In genomic region chr20:32031007-32031958, GRCh38 we compare ENCODE assay signal across 8 cellular contexts.
DNase-seq lines count a peak whose midpoint lies in the region; ATAC-seq and TF ChIP-seq lines count a peak whose summit lies in the region.

No MANE protein-coding gene starts in this region.

- CTCF ChIA-PET in HEK293 (lab: Yijun Ruan, JAX) = interaction anchor here (0.6 to 8.9 kb wide), 38 partner anchors 8 to 752 kb away, joined by 3 to 128 read pairs (median 4); partner anchors contain the start of genes FOXS1 and PDRG1

- POLR2A ChIA-PET in HEK293 (lab: Yijun Ruan, JAX) = no interaction called here

- no peak overlapping the region for H3K27ac ChIP-seq in HEK293 (ENCODE audit: extremely low read depth, low read depth, low read length)

- H3K4me3 ChIP-seq in HEK293 (ENCODE audit: low read depth, low read length) (no peak overlapping the region; the same call in 1 of the 2 replicates), choroid plexus epithelial cell (ENCODE audit: low read depth, low read length) (peak overlapping the region; percentile 32)

- DNase-seq in AML-193 (lab: John Stamatoyannopoulos, UW) = peak; percentile 41 to 56
- peak; percentile 49 for DNase-seq in NCI-H510A (lab: John Stamatoyannopoulos, UW)
- peak; percentile 66 for DNase-seq in activated CD4-positive, CD25-positive, alpha-beta regulatory T cell treated with anti-CD3 and anti-CD28 coated beads, Interleukin-2, amount 50 U/mL, for 72 hours
- peak; percentile 71 for DNase-seq in choroid plexus epithelial cell (ENCODE audit: low read depth)
- DNase-seq in kidney tubule cell (ENCODE audit: low spot score) = peak; percentile 90
- DNase-seq in stimulated activated CD4-positive, alpha-beta T cell treated with anti-CD3 and anti-CD28 coated beads, Interleukin-1b, Interleukin-23, amount 100 ng/mL, for 48 hours = peak; percentile 37

- H3K36me3 ChIP-seq in HEK293 (ENCODE audit: control insufficient read depth in 2 of 2, insufficient read depth in 1 of 2, low read length in 2 of 2) = no peaks in the 10 kb centered on the region

- ATAC-seq in HG03196 (IDR thresholded peaks at IDR 0.05; ENCODE audit: unreplicated experiment) = no peak

- H3K9me3 ChIP-seq in HEK293 (ENCODE audit: control insufficient read depth, insufficient read depth, low read depth, low read length) = no peaks in the 10 kb centered on the region

- TF ChIP-seq CTCF in HEK293 (tag by site-specific recombination; IDR thresholded peaks at IDR 0.05) (peak; percentile 88; the same call in 1 of the 2 replicates), choroid plexus epithelial cell (conservative IDR thresholded peaks at IDR 0.05; ENCODE audit: low read depth, low read length) (peak; percentile 84)

- H3K4me1 ChIP-seq in HEK293 (ENCODE audit: control insufficient read depth, insufficient read depth, low read length) = no peaks in the 10 kb centered on the region

TF ChIP-seq in HEK293, 187 proteins besides CTCF, POLR2A, EP300 and RAD21:
- no peak for TF ChIP-seq INSM2 (tag by site-specific recombination; IDR thresholded peaks at IDR 0.05)
- TF ChIP-seq ZNF600 (tag by site-specific recombination; IDR thresholded peaks at IDR 0.05) = peak; percentile 88
- peak; percentile 80 for TF ChIP-seq ZBTB20 (tag by site-specific recombination; IDR thresholded peaks at IDR 0.05)
- no peak for TF ChIP-seq ZNF132 (tag by site-specific recombination; IDR thresholded peaks at IDR 0.05; ENCODE audit: borderline replicate concordance)
- 0 out of 2 replicates have a peak, but pooled peaks have one; percentile 21 for TF ChIP-seq SP2 (tag by site-specific recombination; IDR thresholded peaks at IDR 0.05)
- 0 out of 2 replicates have a peak, but pooled peaks have one; percentile 18 for TF ChIP-seq ZNF629 (tag by site-specific recombination; IDR thresholded peaks at IDR 0.05)
- peak; percentile 93 for TF ChIP-seq IKZF3 (tag by site-specific recombination; IDR thresholded peaks at IDR 0.05)
- TF ChIP-seq SCRT2 (tag by site-specific recombination; IDR thresholded peaks at IDR 0.05) = peak; percentile 76
- peak; percentile 52 for TF ChIP-seq ZBTB8A (tag by site-specific recombination; IDR thresholded peaks at IDR 0.05)
- 0 out of 2 replicates have a peak, but pooled peaks have one; percentile 39 for TF ChIP-seq KLF8 (tag by site-specific recombination; IDR thresholded peaks at IDR 0.05)
- TF ChIP-seq ZFP69B (tag by site-specific recombination; IDR thresholded peaks at IDR 0.05) = 0 out of 2 replicates have a peak, but pooled peaks have one; percentile 21
- TF ChIP-seq KLF9 (tag by site-specific recombination; IDR thresholded peaks at IDR 0.05; ENCODE audit: low read depth) = peak; percentile 41; the same call in 1 of the 2 replicates
- peak; percentile 92 for TF ChIP-seq ZNF654 (tag by site-specific recombination; IDR thresholded peaks at IDR 0.05; ENCODE audit: low read depth)
- peak; percentile 32 for TF ChIP-seq ZIC2 (tag by site-specific recombination; IDR thresholded peaks at IDR 0.05)
- TF ChIP-seq, protein P1, sequence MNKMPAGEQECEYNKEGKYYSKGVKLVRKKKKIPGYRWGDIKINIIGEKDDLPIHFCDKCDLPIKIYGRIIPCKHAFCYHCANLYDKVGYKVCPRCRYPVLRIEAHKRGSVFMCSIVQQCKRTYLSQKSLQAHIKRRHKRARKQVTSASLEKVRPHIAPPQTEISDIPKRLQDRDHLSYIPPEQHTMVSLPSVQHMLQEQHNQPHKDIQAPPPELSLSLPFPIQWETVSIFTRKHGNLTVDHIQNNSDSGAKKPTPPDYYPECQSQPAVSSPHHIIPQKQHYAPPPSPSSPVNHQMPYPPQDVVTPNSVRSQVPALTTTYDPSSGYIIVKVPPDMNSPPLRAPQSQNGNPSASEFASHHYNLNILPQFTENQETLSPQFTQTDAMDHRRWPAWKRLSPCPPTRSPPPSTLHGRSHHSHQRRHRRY (tag by site-specific recombination; IDR thresholded peaks at IDR 0.05) = no peak
- peak; percentile 45; the same call in 1 of the 2 replicates for TF ChIP-seq ZNF394 (tag by site-specific recombination; IDR thresholded peaks at IDR 0.05; ENCODE audit: borderline replicate concordance)
- peak; percentile 48; the same call in 1 of the 2 replicates for TF ChIP-seq ZBTB48 (tag by site-specific recombination; IDR thresholded peaks at IDR 0.05)
- TF ChIP-seq SP7 (tag by site-specific recombination; IDR thresholded peaks at IDR 0.05) = peak; percentile 38; the same call in 1 of the 2 replicates
- TF ChIP-seq KLF10 (tag by site-specific recombination; IDR thresholded peaks at IDR 0.05) = peak; percentile 68
- 0 out of 2 replicates have a peak, but pooled peaks have one; percentile 17 for TF ChIP-seq ZSCAN30 (tag by site-specific recombination; IDR thresholded peaks at IDR 0.05)
- peak; percentile 79 for TF ChIP-seq ZNF76 (tag by site-specific recombination; IDR thresholded peaks at IDR 0.05; ENCODE audit: borderline replicate concordance, low read depth)
- TF ChIP-seq GLIS2 (tag by site-specific recombination; IDR thresholded peaks at IDR 0.05) = peak; percentile 53
- peak; percentile 72 for TF ChIP-seq ZBTB17 (tag by site-specific recombination; IDR thresholded peaks at IDR 0.05)
- 0 out of 2 replicates have a peak, but pooled peaks have one; percentile 37 for TF ChIP-seq ZEB2 (tag by site-specific recombination; IDR thresholded peaks at IDR 0.05)
- TF ChIP-seq, protein P2, sequence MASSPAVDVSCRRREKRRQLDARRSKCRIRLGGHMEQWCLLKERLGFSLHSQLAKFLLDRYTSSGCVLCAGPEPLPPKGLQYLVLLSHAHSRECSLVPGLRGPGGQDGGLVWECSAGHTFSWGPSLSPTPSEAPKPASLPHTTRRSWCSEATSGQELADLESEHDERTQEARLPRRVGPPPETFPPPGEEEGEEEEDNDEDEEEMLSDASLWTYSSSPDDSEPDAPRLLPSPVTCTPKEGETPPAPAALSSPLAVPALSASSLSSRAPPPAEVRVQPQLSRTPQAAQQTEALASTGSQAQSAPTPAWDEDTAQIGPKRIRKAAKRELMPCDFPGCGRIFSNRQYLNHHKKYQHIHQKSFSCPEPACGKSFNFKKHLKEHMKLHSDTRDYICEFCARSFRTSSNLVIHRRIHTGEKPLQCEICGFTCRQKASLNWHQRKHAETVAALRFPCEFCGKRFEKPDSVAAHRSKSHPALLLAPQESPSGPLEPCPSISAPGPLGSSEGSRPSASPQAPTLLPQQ (tag by site-specific recombination; IDR thresholded peaks at IDR 0.05) = 0 out of 2 replicates have a peak, but pooled peaks have one; percentile 59
- TF ChIP-seq, protein P3, sequence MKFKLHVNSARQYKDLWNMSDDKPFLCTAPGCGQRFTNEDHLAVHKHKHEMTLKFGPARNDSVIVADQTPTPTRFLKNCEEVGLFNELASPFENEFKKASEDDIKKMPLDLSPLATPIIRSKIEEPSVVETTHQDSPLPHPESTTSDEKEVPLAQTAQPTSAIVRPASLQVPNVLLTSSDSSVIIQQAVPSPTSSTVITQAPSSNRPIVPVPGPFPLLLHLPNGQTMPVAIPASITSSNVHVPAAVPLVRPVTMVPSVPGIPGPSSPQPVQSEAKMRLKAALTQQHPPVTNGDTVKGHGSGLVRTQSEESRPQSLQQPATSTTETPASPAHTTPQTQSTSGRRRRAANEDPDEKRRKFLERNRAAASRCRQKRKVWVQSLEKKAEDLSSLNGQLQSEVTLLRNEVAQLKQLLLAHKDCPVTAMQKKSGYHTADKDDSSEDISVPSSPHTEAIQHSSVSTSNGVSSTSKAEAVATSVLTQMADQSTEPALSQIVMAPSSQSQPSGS (tag by site-specific recombination; IDR thresholded peaks at IDR 0.05; ENCODE audit: low read depth) = no peak
- TF ChIP-seq PATZ1 (tag by site-specific recombination; IDR thresholded peaks at IDR 0.05) = peak; percentile 67
- TF ChIP-seq ZNF292 (tag by site-specific recombination; IDR thresholded peaks at IDR 0.05; ENCODE audit: borderline replicate concordance, low read depth) = no peak
- TF ChIP-seq ZNF341 (tag by site-specific recombination; IDR thresholded peaks at IDR 0.05; ENCODE audit: low read depth) = 0 out of 2 replicates have a peak, but pooled peaks have one; percentile 34
- peak; percentile 66 for TF ChIP-seq FEZF1 (tag by site-specific recombination; IDR thresholded peaks at IDR 0.05)
- TF ChIP-seq PRDM1 (tag by site-specific recombination; IDR thresholded peaks at IDR 0.05) = no peak
- TF ChIP-seq ZNF175 (tag by site-specific recombination; IDR thresholded peaks at IDR 0.05) = no peak

Comparison
In these comparisons a context has a peak if more than half of its experiments do, and no peak if none do; other contexts are left out.
1. DNase-seq: peak in every context shown above with its lines; median percentile 90 in kidney tubule cell; 71 in choroid plexus epithelial cell; 66 in activated CD4-positive, CD25-positive, alpha-beta regulatory T cell treated with anti-CD3 and anti-CD28 coated beads, Interleukin-2, amount 50 U/mL, for 72 hours; 49 in NCI-H510A; 48 in AML-193; 37 in stimulated activated CD4-positive, alpha-beta T cell treated with anti-CD3 and anti-CD28 coated beads, Interleukin-1b, Interleukin-23, amount 100 ng/mL, for 48 hours.